Comparison of ENCODE assay signal across 8 cellular contexts in genomic region chr5:91382530-91383026, GRCh38. TPM values are rescaled to one million over a fixed set of nuclear protein-coding genes. Genes with fewer than 3 reads are reported as not detected.
A peak's percentile ranks its signal among the peaks of the same experiment; 100 is the strongest.
DNase-seq lines count a peak whose midpoint lies in the region; ATAC-seq, FAIRE-seq and TF ChIP-seq lines count a peak whose summit lies in the region.

No MANE protein-coding gene starts in this region.

- ATAC-seq in CD4-positive, CD25-positive, alpha-beta regulatory T cell (ENCODE audit: low read depth in 2 of 2): no peak

- DNase-seq in CD4-positive, CD25-positive, alpha-beta regulatory T cell: peak; percentile 8 to 77 (median 65)
- peak; percentile 45 for DNase-seq in HT1080 (ENCODE audit: low read depth)
- peak; percentile 44 for DNase-seq in SHP77 treated with DMSO at 0.1 percent for 48 hours (lab: John Stamatoyannopoulos, UW)
- peak; percentile 25 for DNase-seq in brain microvascular endothelial cell
- DNase-seq in kidney epithelial cell (ENCODE audit: low read depth): no peak
- peak; percentile 33 for DNase-seq in stimulated activated CD4-positive, alpha-beta T cell treated with anti-CD3 and anti-CD28 coated beads, Interleukin-4, amount 100 ng/mL, for 24 hours
- no peak for DNase-seq in frontal cortex (ENCODE audit: low spot score in 2 of 2)
- no peak for DNase-seq in amniotic stem cell (lab: John Stamatoyannopoulos, UW)

- peaks cover 33% of the 10 kb centered on the region for H3K4me1 ChIP-seq in CD4-positive, CD25-positive, alpha-beta regulatory T cell (ENCODE audit: control insufficient read depth, insufficient read depth, low read length, poor library complexity, severe bottlenecking)

- TF ChIP-seq CTCF in brain microvascular endothelial cell (IDR thresholded peaks at IDR 0.05; ENCODE audit: low read depth, low read length, missing control alignments) (no peak), kidney epithelial cell (IDR thresholded peaks at IDR 0.05; ENCODE audit: insufficient read depth, low read length, poor library complexity, severe bottlenecking) (no peak)

- peaks cover 18% of the 10 kb centered on the region for H3K36me3 Mint-ChIP-seq in CD4-positive, CD25-positive, alpha-beta regulatory T cell

- peaks cover 4% of the 10 kb centered on the region for H3K27me3 Mint-ChIP-seq in CD4-positive, CD25-positive, alpha-beta regulatory T cell

- H3K36me3 ChIP-seq in CD4-positive, CD25-positive, alpha-beta regulatory T cell (ENCODE audit: control insufficient read depth, insufficient read depth, low read length): peaks cover 4% of the 10 kb centered on the region
- peaks cover 3% of the 10 kb centered on the region for H3K36me3 ChIP-seq in brain microvascular endothelial cell (replicated peaks)
- H3K36me3 ChIP-seq in kidney epithelial cell (ENCODE audit: control insufficient read depth, insufficient read depth, low read length): no peaks in the 10 kb centered on the region

- no peaks in the 10 kb centered on the region for H3K27me3 ChIP-seq in CD4-positive, CD25-positive, alpha-beta regulatory T cell (ENCODE audit: control insufficient read depth, insufficient read depth, low read length)
- H3K27me3 ChIP-seq in brain microvascular endothelial cell (replicated peaks): no peaks in the 10 kb centered on the region
- no peaks in the 10 kb centered on the region for H3K27me3 ChIP-seq in kidney epithelial cell (ENCODE audit: control insufficient read depth, insufficient read depth, low read length)

- peak overlapping the region; percentile 100 for H3K27ac ChIP-seq in CD4-positive, CD25-positive, alpha-beta regulatory T cell (ENCODE audit: insufficient read depth, low read length, poor library complexity, severe bottlenecking)
- peak overlapping the region; percentile 99 for H3K27ac ChIP-seq in brain microvascular endothelial cell

- peaks cover 17 to 33% (median 24%) of the 10 kb centered on the region in 4 donors for H3K4me1 Mint-ChIP-seq in CD4-positive, CD25-positive, alpha-beta regulatory T cell

- H3K9me3 Mint-ChIP-seq in CD4-positive, CD25-positive, alpha-beta regulatory T cell: no peaks in the 10 kb centered on the region

- no peak for FAIRE-seq in frontal cortex (lab: Jason Lieb, UNC)

- H3K27ac Mint-ChIP-seq in CD4-positive, CD25-positive, alpha-beta regulatory T cell: peak overlapping the region; percentile 99 to 100 (median 100)

- in situ Hi-C loops in brain microvascular endothelial cell (cut with HindIII; ENCODE audit: low pct_ligation_motif_present, low sequenced_read_pairs): no loop called here

- H3K4me3 Mint-ChIP-seq in CD4-positive, CD25-positive, alpha-beta regulatory T cell: peak overlapping the region; percentile 94 to 99 (median 96)

- peak overlapping the region; percentile 99 for H3K4me3 ChIP-seq in CD4-positive, CD25-positive, alpha-beta regulatory T cell (ENCODE audit: low read depth, low read length)
- H3K4me3 ChIP-seq in brain microvascular endothelial cell (ENCODE audit: low read depth, low read length): peak overlapping the region; percentile 80
- H3K4me3 ChIP-seq in kidney epithelial cell (ENCODE audit: low read depth, low read length): peak overlapping the region; percentile 66

- H3K9me3 ChIP-seq in CD4-positive, CD25-positive, alpha-beta regulatory T cell (ENCODE audit: control insufficient read depth in 2 of 2, low read length in 2 of 2): no peaks in the 10 kb centered on the region

RNA-seq across cellular contexts. Expression of gene ARRDC3, which starts 0.5 kb away (rescaled TPM):
- total RNA-seq in CD4-positive, CD25-positive, alpha-beta regulatory T cell: 228 TPM
- 100 to 1,000 TPM; 102 to 194 (median 149) TPM for polyA plus RNA-seq in CD4-positive, CD25-positive, alpha-beta regulatory T cell
- 12.7 and 14.1 TPM in 2 replicates for total RNA-seq in HT1080 (2014; rRNA removed; shearing (Covaris generic))
- 9.9 and 12.6 TPM in 2 replicates for polyA plus RNA-seq in HT1080 (2015; cell fraction: cytosol; rRNA removed)
- 34.4 and 43.8 TPM in 2 replicates for polyA plus RNA-seq in HT1080 (2015; cell fraction: nucleus; rRNA removed)
- total RNA-seq in kidney epithelial cell (35.2 and 39.1 TPM in 2 replicates), frontal cortex (259 TPM)

Comparison
In these comparisons a context has a peak if more than half of its experiments do, and no peak if none do; other contexts are left out.
1. DNase-seq: peak in CD4-positive, CD25-positive, alpha-beta regulatory T cell (3 of 3), HT1080 (single experiment), SHP77 treated with DMSO at 0.1 percent for 48 hours (single experiment), brain microvascular endothelial cell (single experiment) and stimulated activated CD4-positive, alpha-beta T cell treated with anti-CD3 and anti-CD28 coated beads, Interleukin-4, amount 100 ng/mL, for 24 hours (single experiment); none in kidney epithelial cell (single experiment), frontal cortex (0 of 2) and amniotic stem cell (single experiment).
2. Peak in every context shown above with its lines, with median percentiles within 50 percentile points of each other: H3K4me3 ChIP-seq.